In the genomic region with DNA sequence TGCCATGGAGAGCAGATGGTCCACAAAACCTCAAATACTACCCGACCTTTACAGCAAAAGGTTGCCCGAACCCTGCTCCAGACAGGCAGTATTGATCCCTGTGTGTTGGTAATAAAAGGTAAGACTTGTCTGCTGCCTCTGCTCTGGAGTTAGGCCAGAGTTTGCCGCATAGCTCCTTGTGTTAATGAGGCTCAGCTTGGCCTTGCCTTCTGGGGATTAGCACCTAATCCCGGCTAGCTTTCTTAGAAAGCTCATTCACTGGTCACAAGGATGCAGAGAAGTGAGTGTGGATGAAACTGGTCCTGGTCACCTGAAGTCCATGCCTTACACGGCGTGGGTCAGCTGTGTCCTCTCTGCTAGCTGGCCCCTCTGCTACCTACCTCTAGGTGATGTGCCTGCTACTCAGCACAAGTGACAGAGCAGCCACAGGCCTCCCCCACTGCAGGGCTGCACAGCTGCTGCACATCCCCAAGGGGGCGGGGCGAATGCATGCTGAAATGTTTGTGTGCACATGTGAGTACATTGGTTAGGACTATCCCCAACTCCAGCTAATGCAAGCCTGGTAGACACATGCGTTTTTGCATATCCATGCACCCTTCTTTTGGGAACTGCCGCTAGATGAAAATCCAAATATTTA, we compare ENCODE assay signal across 2 cellular contexts.
TF ChIP-seq lines count a peak whose summit lies in the region.

No MANE protein-coding gene starts in this region.

TF ChIP-seq in HepG2, 621 proteins besides CTCF, POLR2A, EP300 and RAD21:
- TF ChIP-seq PHF8 (CRISPR knock-in tag; IDR thresholded peaks at IDR 0.05) (no peak), SPEN (CRISPR knock-in tag; IDR thresholded peaks at IDR 0.05; ENCODE audit: low read depth) (no peak), SCMH1 (CRISPR knock-in tag; IDR thresholded peaks at IDR 0.05; ENCODE audit: borderline replicate concordance) (no peak), ZFP90 (CRISPR knock-in tag; IDR thresholded peaks at IDR 0.05; ENCODE audit: borderline replicate concordance) (no peak), ZBTB20 (CRISPR knock-in tag; IDR thresholded peaks at IDR 0.05; ENCODE audit: borderline replicate concordance, low read depth) (no peak), SNRNP70 (IDR thresholded peaks at IDR 0.05; ENCODE audit: low read depth, low read length) (no peak), ESRRA (CRISPR knock-in tag; IDR thresholded peaks at IDR 0.05; ENCODE audit: low read depth) (no peak), HNRNPUL1 (IDR thresholded peaks at IDR 0.05; ENCODE audit: low read depth, low read length) (no peak), ZNF563 (CRISPR knock-in tag; IDR thresholded peaks at IDR 0.05) (no peak)
- TF ChIP-seq, protein P1, sequence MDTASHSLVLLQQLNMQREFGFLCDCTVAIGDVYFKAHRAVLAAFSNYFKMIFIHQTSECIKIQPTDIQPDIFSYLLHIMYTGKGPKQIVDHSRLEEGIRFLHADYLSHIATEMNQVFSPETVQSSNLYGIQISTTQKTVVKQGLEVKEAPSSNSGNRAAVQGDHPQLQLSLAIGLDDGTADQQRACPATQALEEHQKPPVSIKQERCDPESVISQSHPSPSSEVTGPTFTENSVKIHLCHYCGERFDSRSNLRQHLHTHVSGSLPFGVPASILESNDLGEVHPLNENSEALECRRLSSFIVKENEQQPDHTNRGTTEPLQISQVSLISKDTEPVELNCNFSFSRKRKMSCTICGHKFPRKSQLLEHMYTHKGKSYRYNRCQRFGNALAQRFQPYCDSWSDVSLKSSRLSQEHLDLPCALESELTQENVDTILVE (CRISPR knock-in tag; IDR thresholded peaks at IDR 0.05), result no peak

TF ChIP-seq in GM12878, 131 proteins besides CTCF, POLR2A, EP300 and RAD21:
- TF ChIP-seq TAF1 (IDR thresholded peaks at IDR 0.05; ENCODE audit: borderline replicate concordance, low read depth, low read length) (no peak), CBX3 (IDR thresholded peaks at IDR 0.05; ENCODE audit: borderline replicate concordance, low read depth) (no peak), TARDBP (IDR thresholded peaks at IDR 0.05; ENCODE audit: borderline replicate concordance) (no peak), JUND (IDR thresholded peaks at IDR 0.05; ENCODE audit: low read depth, low read length) (no peak), BHLHE40 (IDR thresholded peaks at IDR 0.05; ENCODE audit: borderline replicate concordance in 1 of 2, low read depth in 2 of 2, low read length in 1 of 2) (no peak), HCFC1 (IDR thresholded peaks at IDR 0.05; ENCODE audit: low read length) (no peak), ZSCAN29 (IDR thresholded peaks at IDR 0.05) (no peak), MEF2B (IDR thresholded peaks at IDR 0.05; ENCODE audit: partially characterized antibody, poor library complexity, severe bottlenecking) (no peak)
- TF ChIP-seq, protein P2, sequence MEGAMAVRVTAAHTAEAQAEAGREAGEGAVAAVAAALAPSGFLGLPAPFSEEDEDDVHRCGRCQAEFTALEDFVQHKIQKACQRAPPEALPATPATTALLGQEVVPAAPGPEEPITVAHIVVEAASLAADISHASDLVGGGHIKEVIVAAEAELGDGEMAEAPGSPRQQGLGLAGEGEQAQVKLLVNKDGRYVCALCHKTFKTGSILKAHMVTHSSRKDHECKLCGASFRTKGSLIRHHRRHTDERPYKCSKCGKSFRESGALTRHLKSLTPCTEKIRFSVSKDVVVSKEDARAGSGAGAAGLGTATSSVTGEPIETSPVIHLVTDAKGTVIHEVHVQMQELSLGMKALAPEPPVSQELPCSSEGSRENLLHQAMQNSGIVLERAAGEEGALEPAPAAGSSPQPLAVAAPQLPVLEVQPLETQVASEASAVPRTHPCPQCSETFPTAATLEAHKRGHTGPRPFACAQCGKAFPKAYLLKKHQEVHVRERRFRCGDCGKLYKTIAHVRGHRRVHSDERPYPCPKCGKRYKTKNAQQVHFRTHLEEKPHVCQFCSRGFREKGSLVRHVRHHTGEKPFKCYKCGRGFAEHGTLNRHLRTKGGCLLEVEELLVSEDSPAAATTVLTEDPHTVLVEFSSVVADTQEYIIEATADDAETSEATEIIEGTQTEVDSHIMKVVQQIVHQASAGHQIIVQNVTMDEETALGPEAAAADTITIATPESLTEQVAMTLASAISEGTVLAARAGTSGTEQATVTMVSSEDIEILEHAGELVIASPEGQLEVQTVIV (IDR thresholded peaks at IDR 0.05; ENCODE audit: borderline replicate concordance, partially characterized antibody), result no peak
